In the genomic region with DNA sequence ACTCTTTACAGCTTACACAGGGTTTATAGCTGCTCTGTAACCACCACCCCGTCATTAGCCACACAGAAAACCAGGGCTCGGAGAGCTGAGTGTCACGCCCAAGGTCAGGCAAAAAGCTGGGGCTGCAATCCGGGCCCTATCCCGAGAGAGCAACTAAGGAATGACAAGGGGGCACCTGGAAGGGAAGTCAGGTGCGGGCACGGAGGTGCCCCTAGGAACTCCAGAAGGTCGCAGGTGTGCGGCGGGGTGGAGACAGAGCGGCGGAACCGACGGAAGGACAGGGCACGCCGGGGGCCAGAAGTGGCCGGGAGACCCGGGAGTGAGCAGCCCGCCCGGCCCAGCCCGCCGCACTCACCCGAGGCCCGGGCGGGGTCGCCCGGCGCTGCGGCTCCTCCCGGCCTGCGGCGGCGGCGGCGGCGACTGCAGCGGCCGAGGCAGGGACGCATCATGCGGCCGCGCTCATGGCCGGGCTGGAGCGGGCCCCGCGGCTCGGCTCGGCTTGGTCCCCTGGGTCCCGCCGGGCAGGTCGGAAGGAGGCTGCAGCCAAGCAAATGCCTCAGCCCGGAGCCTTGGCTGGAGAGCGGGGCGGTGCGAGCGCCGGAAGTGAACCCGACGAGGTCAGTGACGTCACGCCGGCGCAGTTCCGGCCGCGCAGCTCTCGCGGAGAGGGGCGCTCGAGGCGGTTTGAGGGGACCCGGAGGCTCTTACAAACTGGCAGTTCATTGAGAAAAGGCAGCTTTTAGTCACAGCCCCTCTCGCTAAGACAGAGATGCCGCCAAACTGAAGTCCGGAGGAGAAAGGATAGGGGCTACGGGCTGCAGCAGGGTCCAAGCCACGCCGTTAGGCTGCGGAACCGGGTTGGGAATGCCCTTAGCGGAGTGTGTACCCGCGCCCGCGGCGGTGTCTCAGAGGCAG, we compare ENCODE assay signal across 1 cellular context.
TF ChIP-seq lines count a peak whose summit lies in the region.

TSS of gene ZDHHC7 (minus strand) at position 605 of the 915 bp plus-strand sequence. CDS start 20,917 bp downstream, outside the sequence.

TF ChIP-seq in K562, 482 proteins besides CTCF, POLR2A, EP300 and RAD21 (continued from another document and continues in another):
- TF ChIP-seq ASH1L (IDR thresholded peaks at IDR 0.05; ENCODE audit: borderline replicate concordance, low read depth, partially characterized antibody): no peak
- TF ChIP-seq ZNF23 (CRISPR knock-in tag; IDR thresholded peaks at IDR 0.05): no peak
- peak; percentile 63 for TF ChIP-seq ZBTB7A (IDR thresholded peaks at IDR 0.05; ENCODE audit: borderline replicate concordance, control insufficient read depth, low read depth, low read length)
- TF ChIP-seq ZNF197 (CRISPR knock-in tag; IDR thresholded peaks at IDR 0.05; ENCODE audit: low read depth): no peak
- peak; percentile 59 for TF ChIP-seq VEZF1 (CRISPR knock-in tag; IDR thresholded peaks at IDR 0.05)
- TF ChIP-seq RAD51 (IDR thresholded peaks at IDR 0.05; ENCODE audit: borderline replicate concordance, low read depth): no peak
- peak; percentile 62; the same call in 1 of the 2 replicates for TF ChIP-seq ZNF592 (IDR thresholded peaks at IDR 0.05)
- peak; percentile 25 for TF ChIP-seq RBM22 (IDR thresholded peaks at IDR 0.05; ENCODE audit: low read depth, low read length, poor library complexity, severe bottlenecking)
- no peak for TF ChIP-seq HNRNPK (IDR thresholded peaks at IDR 0.05; ENCODE audit: low read depth, low read length, poor library complexity, severe bottlenecking)
- TF ChIP-seq GATAD2B (IDR thresholded peaks at IDR 0.05; ENCODE audit: borderline replicate concordance): peak; percentile 97
- peak; percentile 88 for TF ChIP-seq PHF20 (IDR thresholded peaks at IDR 0.05; ENCODE audit: partially characterized antibody)
- peak; percentile 71; the same call in 1 of the 2 replicates for TF ChIP-seq HDAC2 (IDR thresholded peaks at IDR 0.05)
- TF ChIP-seq PBX2 (CRISPR knock-in tag; IDR thresholded peaks at IDR 0.05; ENCODE audit: low read depth): no peak
- TF ChIP-seq PBX2 (tag; conservative IDR thresholded peaks at IDR 0.05; ENCODE audit: low read depth): no peak
- TF ChIP-seq ZC3H4 (CRISPR knock-in tag; IDR thresholded peaks at IDR 0.05; ENCODE audit: borderline replicate concordance): no peak; the same call in 1 of the 2 replicates
- peak; percentile 65; the same call in 1 of the 2 replicates for TF ChIP-seq KLF1 (tag; IDR thresholded peaks at IDR 0.05)
- no peak for TF ChIP-seq NCOA2 (IDR thresholded peaks at IDR 0.05; ENCODE audit: partially characterized antibody in 2 of 2)
- 0 out of 2 replicates have a peak, but pooled peaks have one; percentile 60 for TF ChIP-seq KLF6 (CRISPR knock-in tag; IDR thresholded peaks at IDR 0.05; ENCODE audit: borderline replicate concordance)
- TF ChIP-seq ZNF79 (CRISPR knock-in tag; IDR thresholded peaks at IDR 0.05; ENCODE audit: low read depth): peak; percentile 49; the same call in 1 of the 2 replicates
- TF ChIP-seq MED1 (CRISPR knock-in tag; IDR thresholded peaks at IDR 0.05; ENCODE audit: borderline replicate concordance): no peak
- TF ChIP-seq OTX1 (CRISPR knock-in tag; IDR thresholded peaks at IDR 0.05): peak; percentile 92
- TF ChIP-seq HDAC1 (IDR thresholded peaks at IDR 0.05): peak in 1 of 2 experiments; percentile 73; a peak in 1 of 4 replicates
- peak; percentile 54 for TF ChIP-seq THAP12 (CRISPR knock-in tag; IDR thresholded peaks at IDR 0.05)
- no peak; the same call in 1 of the 2 replicates for TF ChIP-seq ZNF766 (CRISPR knock-in tag; conservative IDR thresholded peaks at IDR 0.05)
- TF ChIP-seq SMARCE1 (IDR thresholded peaks at IDR 0.05): no peak; the same call in 1 of the 2 replicates
- TF ChIP-seq RBM17 (IDR thresholded peaks at IDR 0.05; ENCODE audit: borderline replicate concordance, low read depth, low read length): no peak
- TF ChIP-seq TSC22D4 (tag; IDR thresholded peaks at IDR 0.05): no peak
- peak; percentile 98 for TF ChIP-seq NR1H2 (CRISPR knock-in tag; IDR thresholded peaks at IDR 0.05)
- TF ChIP-seq MAX (CRISPR knock-in tag; IDR thresholded peaks at IDR 0.05): peak; percentile 52; the same call in 1 of the 2 replicates
- TF ChIP-seq, protein P1, sequence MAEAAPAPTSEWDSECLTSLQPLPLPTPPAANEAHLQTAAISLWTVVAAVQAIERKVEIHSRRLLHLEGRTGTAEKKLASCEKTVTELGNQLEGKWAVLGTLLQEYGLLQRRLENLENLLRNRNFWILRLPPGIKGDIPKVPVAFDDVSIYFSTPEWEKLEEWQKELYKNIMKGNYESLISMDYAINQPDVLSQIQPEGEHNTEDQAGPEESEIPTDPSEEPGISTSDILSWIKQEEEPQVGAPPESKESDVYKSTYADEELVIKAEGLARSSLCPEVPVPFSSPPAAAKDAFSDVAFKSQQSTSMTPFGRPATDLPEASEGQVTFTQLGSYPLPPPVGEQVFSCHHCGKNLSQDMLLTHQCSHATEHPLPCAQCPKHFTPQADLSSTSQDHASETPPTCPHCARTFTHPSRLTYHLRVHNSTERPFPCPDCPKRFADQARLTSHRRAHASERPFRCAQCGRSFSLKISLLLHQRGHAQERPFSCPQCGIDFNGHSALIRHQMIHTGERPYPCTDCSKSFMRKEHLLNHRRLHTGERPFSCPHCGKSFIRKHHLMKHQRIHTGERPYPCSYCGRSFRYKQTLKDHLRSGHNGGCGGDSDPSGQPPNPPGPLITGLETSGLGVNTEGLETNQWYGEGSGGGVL (CRISPR knock-in tag; IDR thresholded peaks at IDR 0.05): no peak
- peak; percentile 70 for TF ChIP-seq ATF2 (CRISPR knock-in tag; IDR thresholded peaks at IDR 0.05)
- TF ChIP-seq ZNF57 (CRISPR knock-in tag; IDR thresholded peaks at IDR 0.05): no peak
- TF ChIP-seq NFATC3 (IDR thresholded peaks at IDR 0.05): no peak
- TF ChIP-seq ZNF274 (IDR thresholded peaks at IDR 0.05; ENCODE audit: borderline replicate concordance, low read depth, low read length): no peak
- TF ChIP-seq ZNF512 (tag; IDR thresholded peaks at IDR 0.05): no peak
- TF ChIP-seq ZNF232 (CRISPR knock-in tag; IDR thresholded peaks at IDR 0.05): 0 out of 2 replicates have a peak, but pooled peaks have one; percentile 42
- TF ChIP-seq ZNF395 (CRISPR knock-in tag; IDR thresholded peaks at IDR 0.05): peak; percentile 64
- TF ChIP-seq ZNF444 (CRISPR knock-in tag; IDR thresholded peaks at IDR 0.05): no peak; the same call in 1 of the 2 replicates
- TF ChIP-seq FOS (IDR thresholded peaks at IDR 0.05; ENCODE audit: extremely low read depth, insufficient read length): no peak
